ENCODE assay signal across 24 cellular contexts in genomic region chr17:43816336-43817320, GRCh38. TPM values are rescaled to one million over a fixed set of nuclear protein-coding genes. Genes with fewer than 3 reads are reported as not detected.
DNase-seq lines count a peak whose midpoint lies in the region; ATAC-seq, FAIRE-seq and TF ChIP-seq lines count a peak whose summit lies in the region.
"Had no signal": no experiment of that assay in that cellular context is flagged by ENCODE, and none has a peak within 500 bp of the region (broad histone marks: within the 10 kb centered on the region; RNA-seq: fewer than 3 reads in every experiment).

No MANE protein-coding gene starts in this region.

- H3K36me3 ChIP-seq in K562 (ENCODE audit: control insufficient read depth, insufficient read depth, low read length) = no peaks in the 10 kb centered on the region

- POLR2A ChIA-PET in K562 (lab: Yijun Ruan, JAX) = interaction anchor here (0.6 to 3.5 kb wide), 5 partner anchors 11 to 280 kb away, joined by 3 to 32 read pairs (median 3); partner anchors contain the start of gene CFAP97D1

- H3K4me2 ChIP-seq in K562 (ENCODE audit: insufficient read depth, low read length) = no peak overlapping the region
- H3K4me2 ChIP-seq: PC-9 had no signal

- H3K9ac ChIP-seq in K562 (ENCODE audit: insufficient read depth in 1 of 2, low read depth in 2 of 2, low read length in 2 of 2) = no peak overlapping the region

- WGBS in K562 (ENCODE audit: insufficient coverage, low coverage, missing lambda C conversion rate) = 51% methylated on average over 23 of the region's 24 CpGs

- TF ChIP-seq RAD21 in K562 (CRISPR knock-in tag; conservative IDR thresholded peaks at IDR 0.05 in 1 of 2, IDR thresholded peaks at IDR 0.05 in 1 of 2) = no peak

- no TSS peak for BruUV-seq in K562 (replicated peaks; lab: Mats Ljungman, UMichigan)

- TF ChIP-seq EP300 in K562 (IDR thresholded peaks at IDR 0.05; ENCODE audit: low read length) = no peak

- TF ChIP-seq POLR2A in K562 (conservative IDR thresholded peaks at IDR 0.05) = no peak

- H3K4me3 ChIP-seq in K562 = no peak overlapping the region
- H3K4me3 ChIP-seq: MG63, PC-9, SJCRH30 had no signal

- H3K79me2 ChIP-seq in K562 (ENCODE audit: control insufficient read depth, insufficient read depth, low read length) = no peaks in the 10 kb centered on the region

- TF ChIP-seq CTCF in K562 (IDR thresholded peaks at IDR 0.05 in 2 of 3, conservative IDR thresholded peaks at IDR 0.05 in 1 of 3; ENCODE audit: insufficient read depth in 2 of 3, low read depth in 1 of 3, low read length in 3 of 3) = no peak

- FAIRE-seq in K562 (lab: Jason Lieb, UNC) = no peak
- FAIRE-seq: G401.6, HTR-8/SVneo had no signal

- ATAC-seq in K562 (no peak), left lobe of liver (no peak)

- peaks cover 0 to 3% of the 10 kb centered on the region in 2 experiments; a peak in 1 of 5 replicates for H3K4me1 ChIP-seq in K562 (replicated peaks in 1 of 2; ENCODE audit: control insufficient read depth in 2 of 2, insufficient read depth in 2 of 2, low read length in 2 of 2)
- H3K4me1 ChIP-seq: SJCRH30 had no signal

- no peaks in the 10 kb centered on the region for H4K20me1 ChIP-seq in K562 (replicated peaks; ENCODE audit: control insufficient read depth, insufficient read depth, low read length)

- in situ Hi-C loops in G401 (cut with HindIII; ENCODE audit: low sequenced_read_pairs) (no loop called here), K562 (cut with MboI) (no loop called here)

- DNase-seq in DMS 273 (lab: John Stamatoyannopoulos, UW; ENCODE audit: unreplicated experiment) (peak; percentile 34), DMS 273 treated with DMSO at 0.1 percent for 48 hours (lab: John Stamatoyannopoulos, UW) (no peak), G401 (ENCODE audit: low spot score) (peak; percentile 91), K562 (ENCODE audit: extremely low read depth in 1 of 4, low spot score in 3 of 4) (no peak), left lobe of liver (ENCODE audit: low spot score) (peak; percentile 33), NCI-H1105 (lab: John Stamatoyannopoulos, UW) (no peak), midbrain (lab: John Stamatoyannopoulos, UW) (no peak)
- no peak for DNase-seq in activated CD4-positive, alpha-beta T cell treated with anti-CD3 and anti-CD28 coated beads, Interleukin-2, amount 50 U/mL, for 1 hour
- DNase-seq: DND-41, H9, Kasumi-1, MG63, NCI-H1048, NCI-H146, NCI-H2081, PC-9, SJCRH30 had no signal

- H3K27ac ChIP-seq in K562 (ENCODE audit: extremely low read depth, low read depth, low read length) = no peak overlapping the region
- H3K27ac ChIP-seq: 22Rv1, SJCRH30 had no signal

- 0 out of 5 replicates have a peak, but pooled peaks cover 0 to 9% of the 10 kb centered on the region in 2 experiments for H3K27me3 ChIP-seq in K562 (ENCODE audit: control insufficient read depth in 2 of 2, insufficient read depth in 2 of 2, low read length in 2 of 2)
- H3K27me3 ChIP-seq: MG63, SJCRH30 had no signal

- no peak overlapping the region for H2AFZ ChIP-seq in K562 (ENCODE audit: low read depth, low read length)
- H2AFZ ChIP-seq: PC-9 had no signal

- no peaks in the 10 kb centered on the region for H3K9me1 ChIP-seq in K562 (ENCODE audit: control insufficient read depth, insufficient read depth, low read length)

- intact Hi-C loops in K562 (cut with micrococcal nuclease) = no loop called here

- no peaks in the 10 kb centered on the region for H3K9me3 ChIP-seq in K562 (replicated peaks; ENCODE audit: control insufficient read depth, insufficient read depth, low read depth, low read length)
- H3K9me3 ChIP-seq: MG63, SJCRH30 had no signal

- CTCF ChIA-PET in K562 (lab: Yijun Ruan, JAX; ENCODE audit: low intra/inter-chr PET ratio) = no interaction called here

RNA-seq across cellular contexts. Expression of gene MPP3, which starts 16.3 kb away (rescaled TPM):
- total RNA-seq in G401 (2014; rRNA removed; shearing (Covaris generic)) = 2.1 and 2.2 TPM in 2 replicates
- 39.6 and 62.5 TPM in 2 replicates for total RNA-seq in K562 (2011; cell fraction: chromatin; rRNA removed; ENCODE audit: low replicate concordance)
- 26.3 and 31.2 TPM in 2 replicates for total RNA-seq in K562 (2011; cell fraction: nucleolus; rRNA removed)
- total RNA-seq in K562 (2011; cell fraction: nucleoplasm; rRNA removed) = 35.3 and 39.0 TPM in 2 replicates
- total RNA-seq in K562 (2014; rRNA removed) = 6.0 and 10.4 TPM in 2 replicates
- 3.1 TPM in 2 replicates for total RNA-seq in K562 (2014; rRNA removed; fragmentation: Illumina TruSeq; extraction: Trizol)
- 2.2 and 2.9 TPM in 2 replicates for total RNA-seq in K562 (2015; rRNA removed; fragmentation: Illumina TruSeq; extraction: Trizol)
- total RNA-seq in K562 (2021) = 5.1 and 5.9 TPM in 2 replicates
- 5.3 and 6.2 TPM in 2 replicates for polyA plus RNA-seq in K562 (2011; rRNA removed)
- polyA plus RNA-seq in K562 (2011; cell fraction: cytosol; rRNA removed) = 4.4 and 7.6 TPM in 2 replicates
- polyA plus RNA-seq in K562 (2011; cell fraction: nucleus; rRNA removed) = 21.3 and 32.5 TPM in 2 replicates
- polyA plus RNA-seq in K562 (2012) = 2.0 and 2.7 TPM in 2 replicates
- polyA plus RNA-seq in K562 (2014; fragmentation: Illumina TruSeq; extraction: Trizol) = 4.1 and 4.5 TPM in 2 replicates
- 1 to 10 TPM in 1 of 2 experiments, under 1 TPM in 1; 0.41 to 1.1 TPM for polyA plus RNA-seq in K562 (2014; fragmentation: Nextera tagmentation; extraction: Ambion mirVana)
- polyA plus RNA-seq in K562 (2014; rRNA removed) = 5.3 and 5.4 TPM in 2 replicates
- polyA minus RNA-seq in K562 (2011; rRNA and poly(A)+ RNA removed) = 3.9 and 7.3 TPM in 2 replicates
- 3.1 and 5.0 TPM in 2 replicates for polyA minus RNA-seq in K562 (2011; cell fraction: cytosol; rRNA and poly(A)+ RNA removed)
- polyA minus RNA-seq in K562 (2011; cell fraction: nucleus; rRNA and poly(A)+ RNA removed) = 8.9 and 9.3 TPM in 2 replicates
- total RNA-seq in left lobe of liver = 2.0 TPM
- polyA plus RNA-seq: CD14-positive monocyte, IgD-negative memory B cell had no signal

RNA-seq across cellular contexts. Expression of gene CD300LG, which starts 30.3 kb away (rescaled TPM):
- 0.31 TPM in 1 of 2 replicates, not detected in the other for total RNA-seq in G401 (2014; rRNA removed; shearing (Covaris generic))
- total RNA-seq in K562 (2011; cell fraction: chromatin; rRNA removed; ENCODE audit: low replicate concordance) = not detected in 2 replicates
- not detected in 2 replicates for total RNA-seq in K562 (2011; cell fraction: nucleolus; rRNA removed)
- total RNA-seq in K562 (2011; cell fraction: nucleoplasm; rRNA removed) = not detected in 2 replicates
- not detected in 2 replicates for total RNA-seq in K562 (2014; rRNA removed)
- total RNA-seq in K562 (2014; rRNA removed; fragmentation: Illumina TruSeq; extraction: Trizol) = not detected in 2 replicates
- total RNA-seq in K562 (2015; rRNA removed; fragmentation: Illumina TruSeq; extraction: Trizol) = not detected in 2 replicates
- total RNA-seq in K562 (2021) = not detected in 2 replicates
- not detected in 2 replicates for polyA plus RNA-seq in K562 (2011; rRNA removed)
- not detected in 2 replicates for polyA plus RNA-seq in K562 (2011; cell fraction: cytosol; rRNA removed)
- polyA plus RNA-seq in K562 (2011; cell fraction: nucleus; rRNA removed) = not detected in 2 replicates
- not detected in 2 replicates for polyA plus RNA-seq in K562 (2012)
- not detected in 2 replicates for polyA plus RNA-seq in K562 (2014; fragmentation: Illumina TruSeq; extraction: Trizol)
- polyA plus RNA-seq in K562 (2014; fragmentation: Nextera tagmentation; extraction: Ambion mirVana) = not detected
- not detected in 2 replicates for polyA plus RNA-seq in K562 (2014; rRNA removed)
- not detected in 2 replicates for polyA minus RNA-seq in K562 (2011; rRNA and poly(A)+ RNA removed)
- not detected in 2 replicates for polyA minus RNA-seq in K562 (2011; cell fraction: cytosol; rRNA and poly(A)+ RNA removed)
- polyA minus RNA-seq in K562 (2011; cell fraction: nucleus; rRNA and poly(A)+ RNA removed) = not detected in 2 replicates
- not detected for total RNA-seq in left lobe of liver
- total RNA-seq: H9, NCI-H460, PC-9, SJCRH30 had no signal
- polyA plus RNA-seq: AG04450, CD14-positive monocyte, IgD-negative memory B cell had no signal

RNA-seq across cellular contexts. Expression of gene CFAP97D1, which starts 36.4 kb away (rescaled TPM):
- not detected in 2 replicates for total RNA-seq in G401 (2014; rRNA removed; shearing (Covaris generic))
- 0.07 TPM in 1 of 2 replicates, not detected in the other for total RNA-seq in K562 (2011; cell fraction: chromatin; rRNA removed; ENCODE audit: low replicate concordance)
- not detected in 2 replicates for total RNA-seq in K562 (2011; cell fraction: nucleolus; rRNA removed)
- not detected in 2 replicates for total RNA-seq in K562 (2011; cell fraction: nucleoplasm; rRNA removed)
- total RNA-seq in K562 (2014; rRNA removed) (not detected in 2 replicates), K562 (2014; rRNA removed; fragmentation: Illumina TruSeq; extraction: Trizol) (not detected in 2 replicates), K562 (2015; rRNA removed; fragmentation: Illumina TruSeq; extraction: Trizol) (not detected in 2 replicates), K562 (2021) (not detected in 2 replicates), left lobe of liver (not detected)
- polyA plus RNA-seq in K562 (2011; rRNA removed) (not detected in 2 replicates), K562 (2014; fragmentation: Illumina TruSeq; extraction: Trizol) (not detected in 2 replicates), K562 (2014; fragmentation: Nextera tagmentation; extraction: Ambion mirVana) (not detected), K562 (2014; rRNA removed) (not detected in 2 replicates)
- polyA plus RNA-seq in K562 (2011; cell fraction: cytosol; rRNA removed) = not detected in 2 replicates
- not detected in 2 replicates for polyA plus RNA-seq in K562 (2011; cell fraction: nucleus; rRNA removed)
- 0.01 TPM in 1 of 2 replicates, not detected in the other for polyA plus RNA-seq in K562 (2012)
- polyA minus RNA-seq in K562 (2011; rRNA and poly(A)+ RNA removed) = 0.04 TPM in 1 of 2 replicates, not detected in the other
- not detected in 2 replicates for polyA minus RNA-seq in K562 (2011; cell fraction: cytosol; rRNA and poly(A)+ RNA removed)
- not detected in 2 replicates for polyA minus RNA-seq in K562 (2011; cell fraction: nucleus; rRNA and poly(A)+ RNA removed)
- total RNA-seq: H9, NCI-H460, PC-9, SJCRH30 had no signal
- polyA plus RNA-seq: CD14-positive monocyte, IgD-negative memory B cell had no signal

RNA-seq across cellular contexts. Expression of gene DUSP3, which starts 37.9 kb away (rescaled TPM):
- 79.1 and 101 TPM in 2 replicates for total RNA-seq in G401 (2014; rRNA removed; shearing (Covaris generic))
- total RNA-seq in K562 (2011; cell fraction: chromatin; rRNA removed; ENCODE audit: low replicate concordance) = 10.7 and 20.7 TPM in 2 replicates
- 17.7 and 19.6 TPM in 2 replicates for total RNA-seq in K562 (2011; cell fraction: nucleolus; rRNA removed)
- total RNA-seq in K562 (2011; cell fraction: nucleoplasm; rRNA removed) = 17.4 and 24.8 TPM in 2 replicates
- total RNA-seq in K562 (2014; rRNA removed) = 9.4 and 13.2 TPM in 2 replicates
- 11.9 and 12.3 TPM in 2 replicates for total RNA-seq in K562 (2014; rRNA removed; fragmentation: Illumina TruSeq; extraction: Trizol)
- 13.3 and 15.4 TPM in 2 replicates for total RNA-seq in K562 (2015; rRNA removed; fragmentation: Illumina TruSeq; extraction: Trizol)
- total RNA-seq in K562 (2021) = 14.4 and 15.5 TPM in 2 replicates
- 19.8 and 20.2 TPM in 2 replicates for polyA plus RNA-seq in K562 (2011; rRNA removed)
- polyA plus RNA-seq in K562 (2011; cell fraction: cytosol; rRNA removed) = 20.3 and 21.1 TPM in 2 replicates
- polyA plus RNA-seq in K562 (2011; cell fraction: nucleus; rRNA removed) = 22.7 and 23.3 TPM in 2 replicates
- polyA plus RNA-seq in K562 (2012) = 11.5 and 16.7 TPM in 2 replicates
- polyA plus RNA-seq in K562 (2014; fragmentation: Illumina TruSeq; extraction: Trizol) = 13.2 and 13.6 TPM in 2 replicates
- polyA plus RNA-seq in K562 (2014; fragmentation: Nextera tagmentation; extraction: Ambion mirVana) = 1 to 10 TPM; 4.1 to 5.0 TPM
- 11.9 and 13.1 TPM in 2 replicates for polyA plus RNA-seq in K562 (2014; rRNA removed)
- polyA minus RNA-seq in K562 (2011; rRNA and poly(A)+ RNA removed) = 14.9 and 15.9 TPM in 2 replicates
- 16.9 and 17.3 TPM in 2 replicates for polyA minus RNA-seq in K562 (2011; cell fraction: cytosol; rRNA and poly(A)+ RNA removed)
- 11.0 and 13.8 TPM in 2 replicates for polyA minus RNA-seq in K562 (2011; cell fraction: nucleus; rRNA and poly(A)+ RNA removed)
- 79.4 TPM for total RNA-seq in left lobe of liver

RNA-seq across cellular contexts. Expression of gene SOST, which starts 58.0 kb away (rescaled TPM):
- 59.3 and 74.0 TPM in 2 replicates for total RNA-seq in G401 (2014; rRNA removed; shearing (Covaris generic))
- not detected in 2 replicates for total RNA-seq in K562 (2011; cell fraction: chromatin; rRNA removed; ENCODE audit: low replicate concordance)
- total RNA-seq in K562 (2011; cell fraction: nucleolus; rRNA removed) = not detected in 2 replicates
- total RNA-seq in K562 (2011; cell fraction: nucleoplasm; rRNA removed) = not detected in 2 replicates
- total RNA-seq in K562 (2014; rRNA removed) (not detected in 2 replicates), K562 (2014; rRNA removed; fragmentation: Illumina TruSeq; extraction: Trizol) (not detected in 2 replicates), K562 (2015; rRNA removed; fragmentation: Illumina TruSeq; extraction: Trizol) (not detected in 2 replicates), K562 (2021) (not detected in 2 replicates), left lobe of liver (not detected)
- polyA plus RNA-seq in K562 (2011; rRNA removed) (not detected in 2 replicates), K562 (2014; fragmentation: Illumina TruSeq; extraction: Trizol) (not detected in 2 replicates), K562 (2014; fragmentation: Nextera tagmentation; extraction: Ambion mirVana) (not detected), K562 (2014; rRNA removed) (not detected in 2 replicates)
- not detected in 2 replicates for polyA plus RNA-seq in K562 (2011; cell fraction: cytosol; rRNA removed)
- polyA plus RNA-seq in K562 (2011; cell fraction: nucleus; rRNA removed) = not detected in 2 replicates
- polyA plus RNA-seq in K562 (2012) = 0.06 TPM in 1 of 2 replicates, not detected in the other
- polyA minus RNA-seq in K562 (2011; rRNA and poly(A)+ RNA removed) = not detected in 2 replicates
- not detected in 2 replicates for polyA minus RNA-seq in K562 (2011; cell fraction: cytosol; rRNA and poly(A)+ RNA removed)
- polyA minus RNA-seq in K562 (2011; cell fraction: nucleus; rRNA and poly(A)+ RNA removed) = not detected in 2 replicates
- total RNA-seq: H9, NCI-H460, PC-9, SJCRH30 had no signal
- polyA plus RNA-seq: AG04450, CD14-positive monocyte, IgD-negative memory B cell had no signal

Comparison
In these comparisons a context has a peak if more than half of its experiments do, and no peak if none do; other contexts are left out.
1. DNase-seq: peak in DMS 273 (single experiment), G401 (single experiment) and left lobe of liver (single experiment); none in DMS 273 treated with DMSO at 0.1 percent for 48 hours (single experiment), K562 (0 of 4), activated CD4-positive, alpha-beta T cell treated with anti-CD3 and anti-CD28 coated beads, Interleukin-2, amount 50 U/mL, for 1 hour (single experiment), NCI-H1105 (single experiment) and midbrain (single experiment).